Comparison of ENCODE assay signal across 8 cellular contexts in genomic region chr7:30505174-30505697, GRCh38. TPM values are rescaled to one million over a fixed set of nuclear protein-coding genes. Genes with fewer than 3 reads are reported as not detected.
DNase-seq lines count a peak whose midpoint lies in the region; ATAC-seq and TF ChIP-seq lines count a peak whose summit lies in the region.

No MANE protein-coding gene starts in this region.

- peak overlapping the region; percentile 77 for H3K4me3 Mint-ChIP-seq in activated CD4-positive, alpha-beta memory T cell treated with anti-CD3 and anti-CD28 coated beads for 36 hours

- H3K27me3 Mint-ChIP-seq in activated CD4-positive, alpha-beta memory T cell treated with anti-CD3 and anti-CD28 coated beads for 36 hours, result no peaks in the 10 kb centered on the region

- H3K9me3 ChIP-seq in iPS-15b (ENCODE audit: control insufficient read depth, insufficient read depth, low read length) (no peaks in the 10 kb centered on the region), stomach smooth muscle (ENCODE audit: control insufficient read depth in 2 of 2, low read length in 2 of 2) (no peaks in the 10 kb centered on the region), aorta (ENCODE audit: control insufficient read depth, low read length) (no peaks in the 10 kb centered on the region)

- H3K27me3 ChIP-seq in iPS-15b (ENCODE audit: control insufficient read depth, insufficient read depth, low read length) (no peaks in the 10 kb centered on the region), stomach smooth muscle (ENCODE audit: control insufficient read depth in 1 of 2, insufficient read depth in 2 of 2, low read length in 2 of 2) (no peaks in the 10 kb centered on the region), aorta (ENCODE audit: control insufficient read depth in 1 of 2, insufficient read depth in 2 of 2, low read length in 1 of 2) (no peaks in the 10 kb centered on the region)

- CTCF ChIA-PET in activated CD4-positive, alpha-beta memory T cell treated with anti-CD3 and anti-CD28 coated beads for 36 hours (lab: Charles Lee), result interaction anchor here (1.4 kb wide), 1 partner anchor 59 kb away, joined by 9 read pairs; no protein-coding TSS in a partner anchor

- 9 to 10% methylated on average over 19 of the region's 19 CpGs for WGBS in aorta, 2 donors

- peaks cover 12% of the 10 kb centered on the region for H3K36me3 Mint-ChIP-seq in activated CD4-positive, alpha-beta memory T cell treated with anti-CD3 and anti-CD28 coated beads for 36 hours

- intact Hi-C loops in activated CD4-positive, alpha-beta memory T cell treated with anti-CD3 and anti-CD28 coated beads for 36 hours (cut with micrococcal nuclease), result loop anchor here (2.0 to 10.0 kb wide), 7 partner anchors 90 to 1990 kb away; partner anchors contain the start of genes AVL9, FKBP14, GARS1 and LSM5
- intact Hi-C loops in aorta (cut with DNase I), result loop anchor here in 1 of 2 donors (2.0 kb wide), 1 partner anchor 26 kb away; the partner anchor contains the start of gene NOD1

- DNase-seq in activated CD4-positive, alpha-beta memory T cell treated with anti-CD3 and anti-CD28 coated beads for 36 hours, result no peak
- no peak for DNase-seq in aorta
- no peak for DNase-seq in RKO (ENCODE audit: low spot score)

- ATAC-seq in HG02571 (IDR thresholded peaks at IDR 0.05; ENCODE audit: unreplicated experiment) (peak; percentile 10), HG02763 (IDR thresholded peaks at IDR 0.05; ENCODE audit: unreplicated experiment) (no peak), aorta (ENCODE audit: low FRiP score) (no peak)

- H3K4me3 ChIP-seq in iPS-15b (ENCODE audit: low read depth, low read length) (peak overlapping the region; percentile 79), stomach smooth muscle (ENCODE audit: low read length in 2 of 2) (peak overlapping the region; percentile 85 to 98), aorta (ENCODE audit: low read length in 2 of 2) (peak overlapping the region in 1 of 2 donors; percentile 41)

- TF ChIP-seq CTCF in C4-2B (conservative IDR thresholded peaks at IDR 0.05), result no peak

- H3K27ac Mint-ChIP-seq in activated CD4-positive, alpha-beta memory T cell treated with anti-CD3 and anti-CD28 coated beads for 36 hours, result peak overlapping the region; percentile 79

- H3K4me1 Mint-ChIP-seq in activated CD4-positive, alpha-beta memory T cell treated with anti-CD3 and anti-CD28 coated beads for 36 hours (ENCODE audit: low read depth), result peaks cover 35% of the 10 kb centered on the region

- H3K9me3 Mint-ChIP-seq in activated CD4-positive, alpha-beta memory T cell treated with anti-CD3 and anti-CD28 coated beads for 36 hours, result peaks cover 3% of the 10 kb centered on the region

- peaks cover 3% of the 10 kb centered on the region for H3K36me3 ChIP-seq in iPS-15b (ENCODE audit: control insufficient read depth, insufficient read depth, low read length)
- H3K36me3 ChIP-seq in stomach smooth muscle (ENCODE audit: control insufficient read depth in 2 of 2, insufficient read depth in 2 of 2, low read length in 2 of 2), result no peaks in the 10 kb centered on the region
- no peaks in the 10 kb centered on the region for H3K36me3 ChIP-seq in aorta (ENCODE audit: control insufficient read depth in 1 of 2, insufficient read depth in 2 of 2, low read length in 1 of 2)

- H3K27ac ChIP-seq in C4-2B (peak overlapping the region; percentile 95), stomach smooth muscle (ENCODE audit: low read length) (peak overlapping the region; percentile 75), aorta (ENCODE audit: low read depth in 1 of 2, low read length in 2 of 2) (peak overlapping the region in 1 of 2 donors; percentile 43)

- POLR2A ChIA-PET in activated CD4-positive, alpha-beta memory T cell treated with anti-CD3 and anti-CD28 coated beads for 36 hours (lab: Charles Lee), result no interaction called here

- H3K9ac ChIP-seq in iPS-15b (ENCODE audit: low read depth, low read length), result no peak overlapping the region
- peak overlapping the region; percentile 85 for H3K9ac ChIP-seq in stomach smooth muscle (ENCODE audit: low read length in 2 of 2)

- H3K4me1 ChIP-seq in iPS-15b (ENCODE audit: control insufficient read depth, insufficient read depth, low read length) (peaks cover 5% of the 10 kb centered on the region), stomach smooth muscle (ENCODE audit: control insufficient read depth, insufficient read depth, low read length) (peaks cover 19% of the 10 kb centered on the region), aorta (ENCODE audit: control insufficient read depth in 1 of 2, insufficient read depth in 2 of 2, low read length in 2 of 2) (peaks cover 0 to 2% of the 10 kb centered on the region in 2 donors)

RNA-seq across cellular contexts. Expression of gene GGCT, which starts 0.6 kb away (rescaled TPM):
- total RNA-seq in activated CD4-positive, alpha-beta memory T cell treated with anti-CD3 and anti-CD28 coated beads for 36 hours, result 10 to 100 TPM; 60.5 to 68.0 TPM
- 10 to 100 TPM; 16.7 to 22.5 TPM for total RNA-seq in aorta
- polyA plus RNA-seq in aorta, result 10 to 100 TPM; 29.4 to 64.2 TPM

RNA-seq across cellular contexts. Expression of gene NOD1, which starts 26.7 kb away (rescaled TPM):
- total RNA-seq in activated CD4-positive, alpha-beta memory T cell treated with anti-CD3 and anti-CD28 coated beads for 36 hours, result 10 to 100 TPM; 12.8 to 14.0 TPM
- 10 to 100 TPM; 18.5 to 38.4 TPM for total RNA-seq in aorta
- polyA plus RNA-seq in aorta, result 10 to 100 TPM in 1 of 2 donors, 1 to 10 TPM in 1; 2.4 to 19.9 TPM
